In genomic region chr12:7994731-7995205, GRCh38 we compare ENCODE assay signal across 8 cellular contexts. TPM values are rescaled to one million over a fixed set of nuclear protein-coding genes. Genes with fewer than 3 reads are reported as not detected.
DNase-seq lines count a peak whose midpoint lies in the region; ATAC-seq lines count a peak whose summit lies in the region.

No MANE protein-coding gene starts in this region.

- H3K9ac ChIP-seq in HUES64 (ENCODE audit: low read depth, low read length) (no peak overlapping the region), skeletal muscle satellite cell (ENCODE audit: low read depth, low read length) (peak overlapping the region; percentile 54)

- DNase-seq in NCI-H526 treated with DMSO at 0.1 percent for 48 hours (lab: John Stamatoyannopoulos, UW) (no peak), HUDEP-2 (lab: John Stamatoyannopoulos, UW; ENCODE audit: unreplicated experiment in 76 of 76) (no peak)

- H3K27ac Mint-ChIP-seq in stimulated activated memory B cell treated with anti-CD40 and anti-IgM and Interleukin-4, amounts not matched to agents 10 μg/mL and 1 μg/mL and 100 μg/mL, for 72 hours, result no peak overlapping the region

- WGBS in HUES64, result 72% methylated on average over 7 of the region's 7 CpGs

- no peak overlapping the region for H3K4me3 Mint-ChIP-seq in stimulated activated memory B cell treated with anti-CD40 and anti-IgM and Interleukin-4, amounts not matched to agents 10 μg/mL and 1 μg/mL and 100 μg/mL, for 72 hours

- no peaks in the 10 kb centered on the region for H3K36me3 ChIP-seq in HUES64 (ENCODE audit: insufficient read depth, low read length)
- H3K36me3 ChIP-seq in skeletal muscle satellite cell (ENCODE audit: insufficient read depth, low read length), result no peaks in the 10 kb centered on the region

- peak overlapping the region; percentile 60 for H3K4me2 ChIP-seq in skeletal muscle satellite cell (ENCODE audit: low read length)

- H3K27ac ChIP-seq in HUES64 (ENCODE audit: low read depth, low read length), result peak overlapping the region; percentile 33; the same call in 1 of the 2 replicates

- H3K4me1 ChIP-seq in HUES64 (ENCODE audit: insufficient read depth, low read length) (peaks cover 16% of the 10 kb centered on the region), skeletal muscle satellite cell (ENCODE audit: control insufficient read depth, insufficient read depth, low read length) (peaks cover 16% of the 10 kb centered on the region)

- no peaks in the 10 kb centered on the region for H3K36me3 Mint-ChIP-seq in stimulated activated memory B cell treated with anti-CD40 and anti-IgM and Interleukin-4, amounts not matched to agents 10 μg/mL and 1 μg/mL and 100 μg/mL, for 72 hours

- H3K27me3 ChIP-seq in HUES64 (ENCODE audit: insufficient read depth, low read length), result no peaks in the 10 kb centered on the region
- H3K27me3 ChIP-seq in skeletal muscle satellite cell (ENCODE audit: control insufficient read depth, insufficient read depth, low read length), result no peaks in the 10 kb centered on the region

- no peak overlapping the region for H3K4me3 ChIP-seq in HUES64 (ENCODE audit: low read length)
- H3K4me3 ChIP-seq in skeletal muscle satellite cell (ENCODE audit: low read length), result no peak overlapping the region

- no peaks in the 10 kb centered on the region for H3K9me3 Mint-ChIP-seq in stimulated activated memory B cell treated with anti-CD40 and anti-IgM and Interleukin-4, amounts not matched to agents 10 μg/mL and 1 μg/mL and 100 μg/mL, for 72 hours

- H3K4me1 Mint-ChIP-seq in stimulated activated memory B cell treated with anti-CD40 and anti-IgM and Interleukin-4, amounts not matched to agents 10 μg/mL and 1 μg/mL and 100 μg/mL, for 72 hours, result peaks cover 7% of the 10 kb centered on the region

- peak; percentile 21 for ATAC-seq in GM19324 (IDR thresholded peaks at IDR 0.05; ENCODE audit: low FRiP score, unreplicated experiment)
- peak; percentile 9 for ATAC-seq in esophagus mucosa
- ATAC-seq in GM21576 (IDR thresholded peaks at IDR 0.05; ENCODE audit: unreplicated experiment), result no peak
- no peak for ATAC-seq in stimulated activated memory B cell treated with anti-CD40 and anti-IgM and Interleukin-4, amounts not matched to agents 10 μg/mL and 1 μg/mL and 100 μg/mL, for 72 hours

- H3K9me3 ChIP-seq in HUES64 (ENCODE audit: insufficient read depth, low read depth, low read length) (peaks cover 13% of the 10 kb centered on the region), skeletal muscle satellite cell (replicated peaks; ENCODE audit: low read length) (no peaks in the 10 kb centered on the region)

- H3K27me3 Mint-ChIP-seq in stimulated activated memory B cell treated with anti-CD40 and anti-IgM and Interleukin-4, amounts not matched to agents 10 μg/mL and 1 μg/mL and 100 μg/mL, for 72 hours, result no peaks in the 10 kb centered on the region

RNA-seq across cellular contexts. Expression of gene FOXJ2, which starts 37.7 kb away (rescaled TPM):
- 5.5 TPM for polyA plus RNA-seq in HUES64 (2013, experiment 1 of 2)
- polyA plus RNA-seq in HUES64 (2013, experiment 2 of 2), result 6.8 TPM
- total RNA-seq in esophagus mucosa, result 7.6 TPM
- total RNA-seq in skeletal muscle satellite cell (2012; rRNA removed), result 6.8 TPM in 2 replicates

RNA-seq across cellular contexts. Expression of gene SLC2A3, which starts 58.8 kb away (rescaled TPM):
- polyA plus RNA-seq in HUES64 (2013, experiment 1 of 2), result 433 TPM
- polyA plus RNA-seq in HUES64 (2013, experiment 2 of 2), result 526 TPM
- total RNA-seq in esophagus mucosa, result 4.9 TPM
- total RNA-seq in skeletal muscle satellite cell (2012; rRNA removed), result 80.2 and 126 TPM in 2 replicates

Comparison
In these comparisons a context has a peak if more than half of its experiments do, and no peak if none do; other contexts are left out.
1. ATAC-seq: peak in GM19324 (single experiment) and esophagus mucosa (single experiment); none in GM21576 (single experiment) and stimulated activated memory B cell treated with anti-CD40 and anti-IgM and Interleukin-4, amounts not matched to agents 10 μg/mL and 1 μg/mL and 100 μg/mL, for 72 hours (single experiment).